2 cellular contexts compared by ENCODE assay signal in the genomic region with DNA sequence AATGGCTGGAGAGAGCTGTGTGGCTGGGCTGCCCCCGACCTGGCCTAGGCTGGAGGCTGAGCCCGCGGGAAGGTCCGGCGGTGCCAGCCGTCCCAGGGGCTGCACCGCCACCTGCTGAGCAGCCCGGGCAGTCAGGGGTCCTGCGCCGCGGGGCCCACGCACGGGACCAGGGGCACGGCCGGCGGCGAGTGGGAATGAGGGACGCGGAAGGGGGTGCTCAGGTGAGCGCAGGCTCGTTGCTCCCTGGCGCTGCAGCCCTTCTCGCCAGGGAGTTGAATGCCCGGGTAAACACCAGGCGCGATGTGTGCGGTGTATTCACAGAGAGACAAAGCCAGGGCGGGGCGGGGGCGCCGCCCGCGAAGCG.
TF ChIP-seq lines count a peak whose summit lies in the region.

No MANE protein-coding gene starts in this region.

TF ChIP-seq in H1, 55 proteins besides CTCF, POLR2A, EP300 and RAD21:
- TF ChIP-seq, protein P1, sequence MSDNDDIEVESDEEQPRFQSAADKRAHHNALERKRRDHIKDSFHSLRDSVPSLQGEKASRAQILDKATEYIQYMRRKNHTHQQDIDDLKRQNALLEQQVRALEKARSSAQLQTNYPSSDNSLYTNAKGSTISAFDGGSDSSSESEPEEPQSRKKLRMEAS (IDR thresholded peaks at IDR 0.05) = no peak
- TF ChIP-seq RFX5 (IDR thresholded peaks at IDR 0.05; ENCODE audit: borderline replicate concordance, low read depth, low read length) = no peak
- TF ChIP-seq SP1 (IDR thresholded peaks at IDR 0.05; ENCODE audit: low read depth, low read length) = no peak
- no peak for TF ChIP-seq MAFK (IDR thresholded peaks at IDR 0.05; ENCODE audit: low read depth, low read length)
- no peak for TF ChIP-seq SP4 (IDR thresholded peaks at IDR 0.05; ENCODE audit: low read length)
- no peak for TF ChIP-seq TAF7 (optimal IDR thresholded peaks at IDR 0.05; ENCODE audit: borderline replicate concordance, low read depth, low read length)
- TF ChIP-seq CHD2 (IDR thresholded peaks at IDR 0.05; ENCODE audit: low read length) = no peak
- TF ChIP-seq CTBP2 (IDR thresholded peaks at IDR 0.05; ENCODE audit: borderline replicate concordance, insufficient read depth, insufficient read length, low read length) = no peak
- TF ChIP-seq CHD1 (IDR thresholded peaks at IDR 0.05; ENCODE audit: low read depth, low read length) = no peak
- no peak for TF ChIP-seq PHF8 (conservative IDR thresholded peaks at IDR 0.05; ENCODE audit: low read depth, low read length)
- no peak for TF ChIP-seq TCF12 (IDR thresholded peaks at IDR 0.05; ENCODE audit: low read depth, low read length)
- TF ChIP-seq CREB1 (IDR thresholded peaks at IDR 0.05) = no peak
- TF ChIP-seq KDM5A (IDR thresholded peaks at IDR 0.05; ENCODE audit: low read length) = no peak
- TF ChIP-seq HDAC2 (IDR thresholded peaks at IDR 0.05; ENCODE audit: borderline replicate concordance in 1 of 2, low read depth in 2 of 2, low read length in 2 of 2) = no peak

TF ChIP-seq in HEK293T, 16 proteins besides CTCF, POLR2A, EP300 and RAD21:
- no peak for TF ChIP-seq ZNF384 (IDR thresholded peaks at IDR 0.05)
- no peak for TF ChIP-seq NFRKB (IDR thresholded peaks at IDR 0.05)
- no peak for TF ChIP-seq FOXM1 (IDR thresholded peaks at IDR 0.05; ENCODE audit: borderline replicate concordance)
- TF ChIP-seq FOXK2 (IDR thresholded peaks at IDR 0.05) = no peak
- no peak for TF ChIP-seq BHLHE40 (IDR thresholded peaks at IDR 0.05; ENCODE audit: borderline replicate concordance)
- no peak for TF ChIP-seq LEF1 (IDR thresholded peaks at IDR 0.05; ENCODE audit: borderline replicate concordance)
- TF ChIP-seq CTBP1 (IDR thresholded peaks at IDR 0.05; ENCODE audit: borderline replicate concordance) = no peak
- no peak for TF ChIP-seq TARDBP (IDR thresholded peaks at IDR 0.05)
- no peak for TF ChIP-seq HDGF (IDR thresholded peaks at IDR 0.05; ENCODE audit: borderline replicate concordance)
- no peak for TF ChIP-seq ARNT (IDR thresholded peaks at IDR 0.05)
- TF ChIP-seq SP1 (IDR thresholded peaks at IDR 0.05) = no peak
- no peak for TF ChIP-seq SUZ12 (IDR thresholded peaks at IDR 0.05)
- no peak for TF ChIP-seq L3MBTL2 (conservative IDR thresholded peaks at IDR 0.05)
- no peak for TF ChIP-seq FOXA1 (IDR thresholded peaks at IDR 0.05)
- TF ChIP-seq, protein P2, sequence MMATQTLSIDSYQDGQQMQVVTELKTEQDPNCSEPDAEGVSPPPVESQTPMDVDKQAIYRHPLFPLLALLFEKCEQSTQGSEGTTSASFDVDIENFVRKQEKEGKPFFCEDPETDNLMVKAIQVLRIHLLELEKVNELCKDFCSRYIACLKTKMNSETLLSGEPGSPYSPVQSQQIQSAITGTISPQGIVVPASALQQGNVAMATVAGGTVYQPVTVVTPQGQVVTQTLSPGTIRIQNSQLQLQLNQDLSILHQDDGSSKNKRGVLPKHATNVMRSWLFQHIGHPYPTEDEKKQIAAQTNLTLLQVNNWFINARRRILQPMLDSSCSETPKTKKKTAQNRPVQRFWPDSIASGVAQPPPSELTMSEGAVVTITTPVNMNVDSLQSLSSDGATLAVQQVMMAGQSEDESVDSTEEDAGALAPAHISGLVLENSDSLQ (IDR thresholded peaks at IDR 0.05) = no peak
- TF ChIP-seq ELF4 (IDR thresholded peaks at IDR 0.05) = no peak
